24 cellular contexts compared by ENCODE assay signal in the genomic region with DNA sequence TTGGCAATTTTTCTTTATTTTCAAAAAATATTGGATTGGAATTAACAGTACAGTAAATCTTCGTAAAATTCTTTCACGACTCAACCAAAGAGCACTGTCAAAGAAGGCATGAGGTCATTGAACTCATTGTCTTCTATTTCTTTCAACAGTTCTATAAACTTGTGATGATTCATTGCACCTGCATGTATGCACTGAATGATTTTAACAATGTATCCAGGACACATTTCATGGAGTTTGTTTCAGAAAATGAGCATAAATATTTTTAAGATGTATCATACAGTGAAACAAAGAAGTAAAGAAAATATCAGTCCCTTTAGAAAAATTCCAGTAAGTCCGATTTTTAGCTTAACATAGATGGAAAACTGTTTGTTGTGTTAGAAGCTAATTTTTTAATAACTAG. TPM values are rescaled to one million over a fixed set of nuclear protein-coding genes. Genes with fewer than 3 reads are reported as not detected.
DNase-seq lines count a peak whose midpoint lies in the region; ATAC-seq, FAIRE-seq and TF ChIP-seq lines count a peak whose summit lies in the region.
"Had no signal": no experiment of that assay in that cellular context is flagged by ENCODE, and none has a peak within 500 bp of the region (broad histone marks: within the 10 kb centered on the region; RNA-seq: fewer than 3 reads in every experiment).

No MANE protein-coding gene starts in this region.

- H3K4me1 ChIP-seq in A549 (peaks cover 5% of the 10 kb centered on the region; the same call in 1 of the 3 replicates), SK-N-SH (ENCODE audit: control insufficient read depth in 1 of 2, insufficient read depth in 2 of 2, low read depth in 1 of 2, low read length in 1 of 2) (peaks cover 0 to 4% of the 10 kb centered on the region in 2 experiments; a peak in 2 of 4 replicates)

- H3K9me3 ChIP-seq in A549 (no peaks in the 10 kb centered on the region), SK-N-SH (no peaks in the 10 kb centered on the region)
- H3K9me3 ChIP-seq: suprapubic skin had no signal

- peaks cover 8% of the 10 kb centered on the region for H3F3A ChIP-seq in SK-N-SH (replicated peaks; ENCODE audit: insufficient read depth)

- H4K20me1 ChIP-seq in SK-N-SH (ENCODE audit: insufficient read depth) = no peaks in the 10 kb centered on the region

- H3K9ac ChIP-seq in SK-N-SH = no peak overlapping the region

- TF ChIP-seq RAD21 in A549 (conservative IDR thresholded peaks at IDR 0.05 in 1 of 2, IDR thresholded peaks at IDR 0.05 in 1 of 2) (no peak), SK-N-SH (IDR thresholded peaks at IDR 0.05; ENCODE audit: low read length) (no peak)

- no peak overlapping the region for H3K4me3 ChIP-seq in A549
- no peak overlapping the region for H3K4me3 ChIP-seq in SK-N-SH (ENCODE audit: low read depth in 2 of 2, low read length in 1 of 2)
- H3K4me3 ChIP-seq in fibroblast of the aortic adventitia (ENCODE audit: low read depth, low read length) = no peak overlapping the region
- H3K4me3 ChIP-seq: suprapubic skin had no signal

- no peaks in the 10 kb centered on the region for H3K27me3 ChIP-seq in SK-N-SH (ENCODE audit: insufficient read depth)
- H3K27me3 ChIP-seq: suprapubic skin had no signal

- TF ChIP-seq CTCF in A549 (IDR thresholded peaks at IDR 0.05) (no peak), SK-N-SH (IDR thresholded peaks at IDR 0.05) (no peak), fibroblast of the aortic adventitia (IDR thresholded peaks at IDR 0.05; ENCODE audit: insufficient read depth, low read length) (no peak)

- DNase-seq in A549 (ENCODE audit: low read depth in 1 of 2, low spot score in 1 of 2) = no peak
- peak; percentile 45 for DNase-seq in HS-5 (ENCODE audit: low read depth)
- DNase-seq in SK-N-SH = no peak
- peak; percentile 62 for DNase-seq in fibroblast of the aortic adventitia (ENCODE audit: low read depth)
- no peak for DNase-seq in DMS114 treated with DMSO at 0.1 percent for 48 hours (lab: John Stamatoyannopoulos, UW; ENCODE audit: unreplicated experiment)
- DNase-seq in globus pallidus (ENCODE audit: low spot score) = no peak
- DNase-seq in activated CD8-positive, alpha-beta memory T cell treated with anti-CD3 and anti-CD28 coated beads, Interleukin-2, amount 50 U/mL, for 4 hours = no peak
- DNase-seq: activated CD4-positive, alpha-beta T cell treated with anti-CD3 and anti-CD28 coated beads, Interleukin-2, amount 10 ng/mL, durations not matched to agents 7 days and 5 days; DMS 273 treated with DMSO at 0.1 percent for 48 hours; effector memory CD8-positive, alpha-beta T cell; GOT3; hippocampal formation; naive thymus-derived CD8-positive, alpha-beta T cell; NCI-H2029 treated with DMSO at 0.1 percent for 48 hours; NCI-H510A; right cardiac atrium; stimulated activated CD4-positive, alpha-beta T cell treated with anti-CD3 and anti-CD28 coated beads, Interleukin-15, amount 100 ng/mL, for 24 hours; T-helper 1 cell had no signal

- TF ChIP-seq EP300 in A549 (IDR thresholded peaks at IDR 0.05) (no peak), SK-N-SH (IDR thresholded peaks at IDR 0.05; ENCODE audit: borderline replicate concordance in 1 of 2, low read depth in 1 of 2, low read length in 1 of 2) (0 out of 4 replicates have a peak, but pooled peaks of 1 of the 2 experiments have one; percentile 7)

- 32% methylated on average over 3 of the region's 3 CpGs for WGBS in A549 (ENCODE audit: missing lambda C conversion rate)
- 53% methylated on average over 3 of the region's 3 CpGs for WGBS in SK-N-SH (ENCODE audit: low lambda C conversion rate)

- no peaks in the 10 kb centered on the region for H3K79me2 ChIP-seq in SK-N-SH (ENCODE audit: insufficient read depth)

- 0 out of 2 replicates have a peak overlapping the region, but pooled peaks have one; percentile 14 for H2AFZ ChIP-seq in SK-N-SH (ENCODE audit: low read depth)

- CTCF ChIA-PET in A549 (lab: Yijun Ruan, JAX) (interaction anchor here (1.5 to 2.0 kb wide), 3 partner anchors 9 to 18 kb away, joined by 4 to 5 read pairs (median 5); no protein-coding TSS in a partner anchor), SK-N-SH (lab: Yijun Ruan, JAX) (interaction anchor here (1.0 to 6.2 kb wide), 3 partner anchors 13 to 20 kb away, joined by 3 to 38 read pairs (median 4); no protein-coding TSS in a partner anchor)

- H3K27ac ChIP-seq in A549 (no peak overlapping the region), SK-N-SH (ENCODE audit: low read depth in 2 of 2, low read length in 1 of 2) (peak overlapping the region in 1 of 2 experiments; percentile 18; a peak in 1 of 4 replicates)
- H3K27ac ChIP-seq: suprapubic skin had no signal

- ATAC-seq in A549 = 0 out of 6 replicates have a peak, but pooled peaks of 1 of the 2 experiments have one; percentile 28
- ATAC-seq in GM19324 (IDR thresholded peaks at IDR 0.05; ENCODE audit: low FRiP score, unreplicated experiment) = no peak
- ATAC-seq: effector memory CD8-positive, alpha-beta T cell; naive thymus-derived CD8-positive, alpha-beta T cell; right cardiac atrium had no signal

- FAIRE-seq in A549 (lab: Jason Lieb, UNC) = no peak

- no peaks in the 10 kb centered on the region for H3K36me3 ChIP-seq in SK-N-SH (replicated peaks in 1 of 2; ENCODE audit: control insufficient read depth in 1 of 2, insufficient read depth in 2 of 2, low read length in 1 of 2)
- H3K36me3 ChIP-seq: suprapubic skin had no signal

- TF ChIP-seq POLR2A in A549 (IDR thresholded peaks at IDR 0.05; ENCODE audit: low read length) = no peak

- H3K9me2 ChIP-seq in SK-N-SH = no peaks in the 10 kb centered on the region

- POLR2A ChIA-PET in A549 (lab: Yijun Ruan, JAX) (no interaction called here), SK-N-SH (lab: Yijun Ruan, JAX) (no interaction called here)

- H3K4me2 ChIP-seq in A549 = peak overlapping the region; percentile 27; the same call in 2 of the 3 replicates
- H3K4me2 ChIP-seq in SK-N-SH = 0 out of 2 replicates have a peak overlapping the region, but pooled peaks have one; percentile 11

TF ChIP-seq in A549, 52 proteins besides CTCF, POLR2A, EP300 and RAD21:
- TF ChIP-seq FOSL2 (IDR thresholded peaks at IDR 0.05) (no peak), FOSL2 (CRISPR knock-in tag; IDR thresholded peaks at IDR 0.05) (peak; percentile 36; the same call in 1 of the 2 replicates), SREBF2 (IDR thresholded peaks at IDR 0.05) (no peak)
TF ChIP-seq in A549: peak in this region for 1.

TF ChIP-seq in SK-N-SH, 30 proteins besides CTCF, POLR2A, EP300 and RAD21 (continues in another document):
- TF ChIP-seq, protein P1, sequence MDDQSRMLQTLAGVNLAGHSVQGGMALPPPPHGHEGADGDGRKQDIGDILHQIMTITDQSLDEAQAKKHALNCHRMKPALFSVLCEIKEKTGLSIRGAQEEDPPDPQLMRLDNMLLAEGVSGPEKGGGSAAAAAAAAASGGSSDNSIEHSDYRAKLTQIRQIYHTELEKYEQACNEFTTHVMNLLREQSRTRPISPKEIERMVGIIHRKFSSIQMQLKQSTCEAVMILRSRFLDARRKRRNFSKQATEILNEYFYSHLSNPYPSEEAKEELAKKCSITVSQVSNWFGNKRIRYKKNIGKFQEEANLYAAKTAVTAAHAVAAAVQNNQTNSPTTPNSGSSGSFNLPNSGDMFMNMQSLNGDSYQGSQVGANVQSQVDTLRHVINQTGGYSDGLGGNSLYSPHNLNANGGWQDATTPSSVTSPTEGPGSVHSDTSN (IDR thresholded peaks at IDR 0.05) = peak; percentile 36
- TF ChIP-seq, protein P2, sequence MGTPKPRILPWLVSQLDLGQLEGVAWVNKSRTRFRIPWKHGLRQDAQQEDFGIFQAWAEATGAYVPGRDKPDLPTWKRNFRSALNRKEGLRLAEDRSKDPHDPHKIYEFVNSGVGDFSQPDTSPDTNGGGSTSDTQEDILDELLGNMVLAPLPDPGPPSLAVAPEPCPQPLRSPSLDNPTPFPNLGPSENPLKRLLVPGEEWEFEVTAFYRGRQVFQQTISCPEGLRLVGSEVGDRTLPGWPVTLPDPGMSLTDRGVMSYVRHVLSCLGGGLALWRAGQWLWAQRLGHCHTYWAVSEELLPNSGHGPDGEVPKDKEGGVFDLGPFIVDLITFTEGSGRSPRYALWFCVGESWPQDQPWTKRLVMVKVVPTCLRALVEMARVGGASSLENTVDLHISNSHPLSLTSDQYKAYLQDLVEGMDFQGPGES (IDR thresholded peaks at IDR 0.05; ENCODE audit: low read depth, low read length) = no peak
- no peak for TF ChIP-seq NRF1 (IDR thresholded peaks at IDR 0.05; ENCODE audit: low read depth, low read length)
- peak; percentile 60; the same call in 1 of the 2 replicates for TF ChIP-seq FOSL2 (IDR thresholded peaks at IDR 0.05; ENCODE audit: borderline replicate concordance, low read depth)
- TF ChIP-seq FOXJ3 (CRISPR knock-in tag; IDR thresholded peaks at IDR 0.05) = no peak
- TF ChIP-seq, protein P3, sequence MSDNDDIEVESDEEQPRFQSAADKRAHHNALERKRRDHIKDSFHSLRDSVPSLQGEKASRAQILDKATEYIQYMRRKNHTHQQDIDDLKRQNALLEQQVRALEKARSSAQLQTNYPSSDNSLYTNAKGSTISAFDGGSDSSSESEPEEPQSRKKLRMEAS (IDR thresholded peaks at IDR 0.05; ENCODE audit: low read depth) = no peak

RNA-seq across cellular contexts. Expression of a gene that starts 33.6 kb away (rescaled TPM):
- polyA plus RNA-seq in A549 (2011; rRNA removed) (0.04 TPM in 1 of 2 replicates, not detected in the other), A549 (2017; fragmentation: RNase III; extraction: RNeasy Plus Mini Kit Qiagen cat#74134 plus additional on column Dnase treatment) (0.04 to 0.05 TPM in 2 of 3 replicates, not detected in the other), SK-N-SH (2012; rRNA removed) (0.59 and 0.62 TPM in 2 replicates)
- polyA plus RNA-seq in A549 (2012; cell fraction: cytosol; rRNA removed) = 0.03 TPM in 2 replicates
- polyA plus RNA-seq in A549 (2012; cell fraction: nucleus; rRNA removed) = not detected in 2 replicates
- polyA minus RNA-seq in A549 (2011; rRNA and poly(A)+ RNA removed) = 0.05 TPM in 1 of 2 replicates, not detected in the other
- polyA plus RNA-seq in SK-N-SH (2012; cell fraction: cytosol; rRNA removed) = 0.33 and 0.43 TPM in 2 replicates
- 0.42 and 0.54 TPM in 2 replicates for polyA plus RNA-seq in SK-N-SH (2012; cell fraction: nucleus; rRNA removed)
- total RNA-seq in fibroblast of the aortic adventitia (ENCODE audit: low replicate concordance) = 0.27 and 4.8 TPM in 2 replicates
- total RNA-seq: A673; naive thymus-derived CD8-positive, alpha-beta T cell; osteocyte had no signal
- polyA plus RNA-seq: CD14-positive monocyte; IgD-negative memory B cell; naive thymus-derived CD8-positive, alpha-beta T cell had no signal

Comparison
In these comparisons a context has a peak if more than half of its experiments do, and no peak if none do; other contexts are left out.
1. DNase-seq: peak in HS-5 (single experiment) and fibroblast of the aortic adventitia (single experiment); none in A549 (0 of 2), SK-N-SH (single experiment), DMS114 treated with DMSO at 0.1 percent for 48 hours (single experiment), globus pallidus (single experiment) and activated CD8-positive, alpha-beta memory T cell treated with anti-CD3 and anti-CD28 coated beads, Interleukin-2, amount 50 U/mL, for 4 hours (single experiment).